Comparison of ENCODE assay signal across 13 cellular contexts in the genomic region with DNA sequence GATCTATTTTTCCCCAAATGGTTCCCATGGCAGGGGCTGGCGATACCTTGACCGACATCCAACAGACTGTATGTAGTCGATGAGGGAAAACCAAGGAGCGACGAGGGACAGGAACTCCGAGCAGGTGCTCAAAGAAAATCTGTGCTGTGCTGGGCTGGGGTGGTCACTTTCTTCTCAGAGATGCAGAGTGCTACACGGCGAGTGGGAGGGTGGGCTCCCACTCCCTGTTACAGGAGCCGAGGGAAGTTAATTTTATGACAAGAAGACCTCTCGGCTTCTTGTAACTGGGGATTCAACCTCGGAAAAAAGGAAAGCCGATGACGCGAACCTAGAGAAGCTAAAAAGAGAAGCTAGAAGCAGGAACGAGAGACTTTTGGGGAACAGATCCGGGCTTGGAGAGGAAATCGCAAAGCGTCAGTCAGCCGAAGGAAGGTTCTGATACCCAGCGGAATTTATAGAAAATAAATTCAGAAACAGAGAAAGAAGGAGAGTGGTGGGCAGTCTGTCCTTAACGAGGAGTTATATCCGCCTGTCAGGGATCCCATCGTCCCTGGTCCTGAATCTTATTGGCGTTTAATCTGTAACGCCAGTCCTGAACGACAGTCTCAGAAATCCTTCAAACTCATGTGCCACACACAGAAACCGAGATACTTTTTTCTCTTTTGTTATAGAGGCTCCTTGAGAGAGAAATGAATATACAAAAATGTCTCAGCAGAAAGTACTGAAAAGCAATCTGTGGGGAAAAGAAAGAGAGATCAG.
DNase-seq lines count a peak whose midpoint lies in the region; ATAC-seq, FAIRE-seq and TF ChIP-seq lines count a peak whose summit lies in the region.
"Had no signal": no experiment of that assay in that cellular context is flagged by ENCODE, and none has a peak within 500 bp of the region (broad histone marks: within the 10 kb centered on the region; RNA-seq: fewer than 3 reads in every experiment).

No MANE protein-coding gene starts in this region.

- ATAC-seq in HG02678 (IDR thresholded peaks at IDR 0.05; ENCODE audit: unreplicated experiment): no peak
- ATAC-seq in GM21717 (IDR thresholded peaks at IDR 0.05; ENCODE audit: unreplicated experiment): no peak
- ATAC-seq: left cardiac atrium; stimulated activated effector memory CD8-positive, alpha-beta T cell treated with anti-CD3 and anti-CD28 coated beads, Interleukin-12 subunit alpha, Interleukin-12 subunit beta, amount 100 ng/mL, for 72 hours had no signal

- H3K4me3 Mint-ChIP-seq in H9: peak overlapping the region; percentile 92 to 93
- H3K4me3 Mint-ChIP-seq: stimulated activated effector memory CD8-positive, alpha-beta T cell treated with anti-CD3 and anti-CD28 coated beads, Interleukin-12 subunit alpha, Interleukin-12 subunit beta, amount 100 ng/mL, for 72 hours had no signal

- H3K4me3 ChIP-seq in bronchial epithelial cell (ENCODE audit: low read depth, low read length) (peak overlapping the region; percentile 39), mesenchymal stem cell (ENCODE audit: insufficient read depth in 1 of 2, low read depth in 1 of 2, low read length in 2 of 2) (peak overlapping the region in 1 of 2 experiments; percentile 62)

- H3K4me1 Mint-ChIP-seq in H9: peaks cover 20 to 23% of the 10 kb centered on the region in 2 experiments

- H3K9ac ChIP-seq in H9 (ENCODE audit: extremely low read depth, insufficient read length, low read length) (peak overlapping the region; percentile 55), mesenchymal stem cell (ENCODE audit: low read length) (no peak overlapping the region)

- H3K27me3 ChIP-seq in H9 (ENCODE audit: insufficient read depth, low read length) (no peaks in the 10 kb centered on the region), bronchial epithelial cell (ENCODE audit: control insufficient read depth, insufficient read depth, low read length) (no peaks in the 10 kb centered on the region), mesenchymal stem cell (ENCODE audit: control insufficient read depth in 1 of 2, insufficient read depth in 1 of 2, low read length in 2 of 2) (peaks cover 4 to 19% of the 10 kb centered on the region in 2 experiments)

- no peak overlapping the region for H4K8ac ChIP-seq in H9 (replicated peaks; ENCODE audit: insufficient read length, low read depth, low read length)
- no peak overlapping the region for H4K8ac ChIP-seq in mesenchymal stem cell (ENCODE audit: low read length)

- H4K91ac ChIP-seq in H9 (ENCODE audit: insufficient read length, low read depth, low read length): no peak overlapping the region
- H4K91ac ChIP-seq in mesenchymal stem cell (ENCODE audit: low read length): no peak overlapping the region

- H3K4me1 ChIP-seq in H9 (ENCODE audit: insufficient read depth, low read length) (no peaks in the 10 kb centered on the region), mesenchymal stem cell (ENCODE audit: control insufficient read depth, insufficient read depth, low read depth, low read length) (peaks cover 6% of the 10 kb centered on the region)

- DNase-seq in AG20443 (ENCODE audit: low spot score): peak; percentile 4
- peak; percentile 39 for DNase-seq in H9
- DNase-seq in bronchial epithelial cell (ENCODE audit: low read depth): no peak
- DNase-seq in mesenchymal stem cell: no peak
- no peak for DNase-seq in stimulated activated naive CD4-positive, alpha-beta T cell treated with Interleukin-2 at 50 U/mL for 16 hours (lab: John Stamatoyannopoulos, UW)
- DNase-seq in SW 1271 (lab: John Stamatoyannopoulos, UW): no peak
- DNase-seq: DMS153, RPMI8226 had no signal

- H2BK5ac ChIP-seq in H9 (ENCODE audit: insufficient read length, low read length) (no peak overlapping the region), mesenchymal stem cell (ENCODE audit: low read depth, low read length, poor library complexity, severe bottlenecking) (no peak overlapping the region)

- no peak overlapping the region for H3T11ph ChIP-seq in H9 (ENCODE audit: low read length)

- no peaks in the 10 kb centered on the region for H3K79me2 ChIP-seq in H9 (ENCODE audit: insufficient read depth, low read length)

- H3K14ac ChIP-seq in H9 (ENCODE audit: insufficient read depth, low read length) (no peak overlapping the region), mesenchymal stem cell (ENCODE audit: low read length in 2 of 2) (no peak overlapping the region)

- H2BK120ac ChIP-seq in H9 (ENCODE audit: low read depth, low read length, poor library complexity, severe bottlenecking) (no peak overlapping the region), mesenchymal stem cell (ENCODE audit: low read depth, low read length) (no peak overlapping the region)

- H3K9me3 Mint-ChIP-seq in H9: no peaks in the 10 kb centered on the region; a peak in 1 of 5 replicates

- no peaks in the 10 kb centered on the region for H3K36me3 Mint-ChIP-seq in H9 (ENCODE audit: insufficient read depth in 1 of 3, low read depth in 3 of 3)

- FAIRE-seq in bronchial epithelial cell (lab: Jason Lieb, UNC): no peak
- FAIRE-seq: colon had no signal

- no peak overlapping the region for H3K56ac ChIP-seq in H9 (ENCODE audit: insufficient read length, low read depth, low read length)

- H2AK5ac ChIP-seq in H9 (ENCODE audit: insufficient read length, low read length): no peak overlapping the region
- no peak overlapping the region for H2AK5ac ChIP-seq in mesenchymal stem cell (ENCODE audit: low read length, severe bottlenecking)

- H3K27me3 Mint-ChIP-seq in H9 (ENCODE audit: low read depth): peaks cover 37% of the 10 kb centered on the region

- no peak overlapping the region; a peak in 1 of 7 replicates for H3K27ac Mint-ChIP-seq in H9
- H3K27ac Mint-ChIP-seq: stimulated activated effector memory CD8-positive, alpha-beta T cell treated with anti-CD3 and anti-CD28 coated beads, Interleukin-12 subunit alpha, Interleukin-12 subunit beta, amount 100 ng/mL, for 72 hours had no signal

- H3K27ac ChIP-seq in H9 (ENCODE audit: insufficient read length, low read depth, low read length) (no peak overlapping the region), mesenchymal stem cell (ENCODE audit: low read length, poor library complexity, severe bottlenecking) (peak overlapping the region; percentile 54)

- H3K23ac ChIP-seq in H9 (ENCODE audit: insufficient read length, low read depth, low read length) (no peak overlapping the region), mesenchymal stem cell (ENCODE audit: low read length in 2 of 2) (no peak overlapping the region)

- H3K9me3 ChIP-seq in H9 (ENCODE audit: control insufficient read depth, low read depth, low read length) (no peaks in the 10 kb centered on the region), mesenchymal stem cell (ENCODE audit: control insufficient read depth, low read length) (no peaks in the 10 kb centered on the region)

- H4K20me1 ChIP-seq in H9 (ENCODE audit: control insufficient read depth, insufficient read depth, insufficient read length): no peaks in the 10 kb centered on the region

- H3K79me1 ChIP-seq in H9 (ENCODE audit: insufficient read depth, low read depth, low read length, poor library complexity, severe bottlenecking): no peaks in the 10 kb centered on the region
- no peaks in the 10 kb centered on the region for H3K79me1 ChIP-seq in mesenchymal stem cell (replicated peaks; ENCODE audit: low read length, poor library complexity, severe bottlenecking)

- peak overlapping the region; percentile 67 for H3K4me2 ChIP-seq in H9 (ENCODE audit: insufficient read depth, insufficient read length, low read length)
- H3K4me2 ChIP-seq in mesenchymal stem cell (ENCODE audit: low read length, poor library complexity, severe bottlenecking): peak overlapping the region; percentile 95

- H2BK15ac ChIP-seq in H9 (ENCODE audit: low read depth, low read length): no peak overlapping the region
- H2BK15ac ChIP-seq in mesenchymal stem cell (ENCODE audit: low read depth, poor library complexity, severe bottlenecking): no peak overlapping the region

- TF ChIP-seq CTCF in H9 (conservative IDR thresholded peaks at IDR 0.05) (no peak), bronchial epithelial cell (IDR thresholded peaks at IDR 0.05; ENCODE audit: insufficient read depth, low read length, severe bottlenecking) (no peak)

- no peak overlapping the region for H2BK12ac ChIP-seq in H9 (ENCODE audit: insufficient read length, low read depth, low read length)
- no peak overlapping the region for H2BK12ac ChIP-seq in mesenchymal stem cell (ENCODE audit: low read length in 2 of 2)

- WGBS in H9 (ENCODE audit: extremely low coverage, insufficient read length, low lambda C conversion rate): no CpG with 5 or more reads among the region's 27 CpGs
- WGBS in mesenchymal stem cell: 11% methylated on average over 25 of the region's 27 CpGs

- H3K4ac ChIP-seq in H9 (ENCODE audit: low read depth, low read length): no peak overlapping the region
- H3K4ac ChIP-seq in mesenchymal stem cell (ENCODE audit: low read depth in 1 of 2, low read length in 2 of 2): no peak overlapping the region

- H3K18ac ChIP-seq in H9 (ENCODE audit: insufficient read length, low read depth, low read length): no peak overlapping the region
- no peak overlapping the region for H3K18ac ChIP-seq in mesenchymal stem cell (ENCODE audit: low read depth in 1 of 2, low read length in 2 of 2)

- H4K5ac ChIP-seq in H9 (ENCODE audit: insufficient read length, low read depth, low read length): no peak overlapping the region

- H3K23me2 ChIP-seq in H9 (ENCODE audit: insufficient read length, low read depth, low read length, poor library complexity, severe bottlenecking): peaks cover 6% of the 10 kb centered on the region

- H2BK20ac ChIP-seq in H9 (ENCODE audit: low read depth, low read length, poor library complexity, severe bottlenecking): no peak overlapping the region

- H3K36me3 ChIP-seq in bronchial epithelial cell (ENCODE audit: control insufficient read depth, insufficient read depth, low read length): no peaks in the 10 kb centered on the region
- H3K36me3 ChIP-seq in mesenchymal stem cell (ENCODE audit: control insufficient read depth in 1 of 2, insufficient read depth in 2 of 2, low read depth in 1 of 2, low read length in 2 of 2): no peaks in the 10 kb centered on the region

- H2AFZ ChIP-seq in H9 (ENCODE audit: low read length): no peak overlapping the region
- no peak overlapping the region for H2AFZ ChIP-seq in mesenchymal stem cell (ENCODE audit: low read depth, low read length)

Comparison
In these comparisons a context has a peak if more than half of its experiments do, and no peak if none do; other contexts are left out.
1. DNase-seq: peak in AG20443 (single experiment) and H9 (single experiment); none in bronchial epithelial cell (single experiment), mesenchymal stem cell (single experiment), stimulated activated naive CD4-positive, alpha-beta T cell treated with Interleukin-2 at 50 U/mL for 16 hours (single experiment) and SW 1271 (0 of 2).